29 cellular contexts compared by ENCODE assay signal in the genomic region with DNA sequence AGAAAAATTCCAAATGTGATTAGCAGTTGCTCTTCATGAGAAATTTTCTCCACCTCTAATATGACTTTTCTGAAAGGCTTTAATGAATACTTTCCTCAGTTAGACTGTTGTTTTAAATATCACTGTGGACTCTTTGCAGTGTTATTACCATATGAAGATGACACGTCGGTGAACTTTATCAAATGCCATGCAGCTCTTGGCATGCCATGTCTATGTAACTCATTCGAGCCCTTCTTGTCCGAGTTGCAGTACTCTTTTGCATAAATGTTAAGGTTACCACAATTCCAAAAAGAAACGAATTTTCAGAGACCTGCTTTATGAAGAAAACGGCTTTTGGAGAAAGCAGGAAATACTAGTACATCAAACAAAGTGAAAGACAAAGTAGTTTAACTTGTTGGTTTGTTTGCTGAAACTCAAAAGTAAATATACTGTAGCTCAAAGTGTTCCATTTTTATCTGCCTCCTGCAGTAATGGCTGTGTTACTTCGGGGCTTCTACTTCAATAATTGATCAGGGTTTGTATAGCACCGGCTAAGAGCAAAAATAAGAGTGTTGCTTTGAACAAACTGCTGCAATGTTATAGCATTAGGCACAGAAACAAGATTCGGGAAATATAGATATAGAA.
DNase-seq lines count a peak whose midpoint lies in the region; ATAC-seq and TF ChIP-seq lines count a peak whose summit lies in the region.
"Had no signal": no experiment of that assay in that cellular context is flagged by ENCODE, and none has a peak within 500 bp of the region (broad histone marks: within the 10 kb centered on the region; RNA-seq: fewer than 3 reads in every experiment).

No MANE protein-coding gene starts in this region.

- CTCF ChIA-PET in CD4-positive, alpha-beta memory T cell (lab: Charles Lee; ENCODE audit: partially characterized antibody) = no interaction called here

- TF ChIP-seq CTCF in right lobe of liver (IDR thresholded peaks at IDR 0.05) = no peak
- no peak for TF ChIP-seq CTCF in colonic mucosa (IDR thresholded peaks at IDR 0.05)
- no peak for TF ChIP-seq CTCF in sigmoid colon (IDR thresholded peaks at IDR 0.05)

- H3K27ac ChIP-seq in CD4-positive, alpha-beta memory T cell (ENCODE audit: low read depth, low read length) = no peak overlapping the region
- H3K27ac ChIP-seq in right lobe of liver (no peak overlapping the region), colonic mucosa (no peak overlapping the region), sigmoid colon (no peak overlapping the region)
- H3K27ac ChIP-seq: breast epithelium, coronary artery, esophagus squamous epithelium, gastroesophageal sphincter, parathyroid adenoma, right atrium auricular region, stomach, transverse colon had no signal

- no peak overlapping the region for H3K9ac ChIP-seq in colonic mucosa (ENCODE audit: low read depth in 2 of 2, low read length in 2 of 2)
- H3K9ac ChIP-seq: parathyroid adenoma, SK-N-SH had no signal

- TF ChIP-seq POLR2A in right lobe of liver (IDR thresholded peaks at IDR 0.05) (no peak), sigmoid colon (IDR thresholded peaks at IDR 0.05) (no peak)

- H3K4me3 ChIP-seq in CD4-positive, alpha-beta memory T cell (ENCODE audit: low read length in 2 of 2) = no peak overlapping the region
- H3K4me3 ChIP-seq in right lobe of liver (peak overlapping the region in 1 of 3 donors; percentile 14), colonic mucosa (no peak overlapping the region), sigmoid colon (no peak overlapping the region)
- H3K4me3 ChIP-seq: coronary artery, esophagus squamous epithelium, gastroesophageal sphincter, right atrium auricular region, stomach, transverse colon had no signal

- no peaks in the 10 kb centered on the region for H3K9me3 Mint-ChIP-seq in CD4-positive, alpha-beta memory T cell
- no peaks in the 10 kb centered on the region for H3K9me3 Mint-ChIP-seq in activated T-helper 1 cell treated with anti-CD3 and anti-CD28 coated beads, Interleukin-12 subunit alpha, Interleukin-12 subunit beta, Interleukin-2, Interleukin-4 antibody, amounts not matched to agents 30 ng/mL and 10 ng/mL and 1 ng/mL, durations not matched to agents 14 hours and 24 hours and 36 hours
- H3K9me3 Mint-ChIP-seq: activated CD4-positive, alpha-beta T cell treated with anti-CD3 and anti-CD28 coated beads, Interleukin-2, amount 10 ng/mL, durations not matched to agents 24 days and 14 days; mesothelial cell of epicardium; naive thymus-derived CD8-positive, alpha-beta T cell; T-helper 2 cell treated with Interferon-gamma antibody and Interleukin-4, amounts not matched to agents 5 μg/mL and 100 μg/mL, for 36 hours had no signal

- H3K27ac Mint-ChIP-seq in CD4-positive, alpha-beta memory T cell = peak overlapping the region in 4 of 7 donors; percentile 0 to 49 (median 24)
- peak overlapping the region; percentile 3 for H3K27ac Mint-ChIP-seq in activated T-helper 1 cell treated with anti-CD3 and anti-CD28 coated beads, Interleukin-12 subunit alpha, Interleukin-12 subunit beta, Interleukin-2, Interleukin-4 antibody, amounts not matched to agents 30 ng/mL and 10 ng/mL and 1 ng/mL, durations not matched to agents 14 hours and 24 hours and 36 hours
- H3K27ac Mint-ChIP-seq: activated CD4-positive, alpha-beta T cell treated with anti-CD3 and anti-CD28 coated beads, Interleukin-2, amount 10 ng/mL, durations not matched to agents 24 days and 14 days; B cell; mesothelial cell of epicardium; T-helper 2 cell treated with Interferon-gamma antibody and Interleukin-4, amounts not matched to agents 5 μg/mL and 100 μg/mL, for 36 hours had no signal

- H3K9me3 ChIP-seq in CD4-positive, alpha-beta memory T cell (ENCODE audit: control insufficient read depth in 1 of 2, low read length in 2 of 2) = no peaks in the 10 kb centered on the region
- H3K9me3 ChIP-seq in right lobe of liver = no peaks in the 10 kb centered on the region
- H3K9me3 ChIP-seq in colonic mucosa = no peaks in the 10 kb centered on the region
- no peaks in the 10 kb centered on the region for H3K9me3 ChIP-seq in sigmoid colon
- H3K9me3 ChIP-seq: breast epithelium, esophagus squamous epithelium, gastroesophageal sphincter, right atrium auricular region, SK-N-SH, stomach, transverse colon had no signal

- intact Hi-C loops in CD4-positive, alpha-beta memory T cell (cut with micrococcal nuclease) = no loop called here
- intact Hi-C loops in activated T-helper 1 cell treated with anti-CD3 and anti-CD28 coated beads, Interleukin-12 subunit alpha, Interleukin-12 subunit beta, Interleukin-2, Interleukin-4 antibody, amounts not matched to agents 30 ng/mL and 10 ng/mL and 1 ng/mL, durations not matched to agents 14 hours and 24 hours and 36 hours (cut with micrococcal nuclease) = no loop called here
- intact Hi-C loops in right lobe of liver (cut with DNase I) = no loop called here
- intact Hi-C loops in colonic mucosa (cut with DNase I) = no loop called here
- intact Hi-C loops in sigmoid colon (cut with DNase I) = no loop called here

- peak in 3 of 4 donors; percentile 23 to 59 (median 37) for ATAC-seq in right lobe of liver
- ATAC-seq: gastroesophageal sphincter; left ventricle myocardium superior; naive thymus-derived CD8-positive, alpha-beta T cell had no signal

- WGBS in right lobe of liver (ENCODE audit: insufficient coverage, low coverage, low lambda C conversion rate, missing lambda C conversion rate) = 35% methylated on average over 9 of the region's 9 CpGs
- 26 to 70% methylated on average over 9 of the region's 9 CpGs for WGBS in sigmoid colon, 2 donors

- H3K27me3 ChIP-seq in CD4-positive, alpha-beta memory T cell (ENCODE audit: insufficient read depth, low read length) = no peaks in the 10 kb centered on the region
- H3K27me3 ChIP-seq in right lobe of liver (no peaks in the 10 kb centered on the region), colonic mucosa (no peaks in the 10 kb centered on the region), sigmoid colon (no peaks in the 10 kb centered on the region)
- H3K27me3 ChIP-seq: breast epithelium, esophagus squamous epithelium, gastroesophageal sphincter, right atrium auricular region, stomach, transverse colon had no signal

- H3K36me3 Mint-ChIP-seq in CD4-positive, alpha-beta memory T cell = peaks cover 23 to 40% of the 10 kb centered on the region in 2 donors
- peaks cover 12% of the 10 kb centered on the region for H3K36me3 Mint-ChIP-seq in activated T-helper 1 cell treated with anti-CD3 and anti-CD28 coated beads, Interleukin-12 subunit alpha, Interleukin-12 subunit beta, Interleukin-2, Interleukin-4 antibody, amounts not matched to agents 30 ng/mL and 10 ng/mL and 1 ng/mL, durations not matched to agents 14 hours and 24 hours and 36 hours (ENCODE audit: low read depth)
- H3K36me3 Mint-ChIP-seq: mesothelial cell of epicardium had no signal

- H3K27me3 Mint-ChIP-seq in CD4-positive, alpha-beta memory T cell = no peaks in the 10 kb centered on the region
- no peaks in the 10 kb centered on the region for H3K27me3 Mint-ChIP-seq in activated T-helper 1 cell treated with anti-CD3 and anti-CD28 coated beads, Interleukin-12 subunit alpha, Interleukin-12 subunit beta, Interleukin-2, Interleukin-4 antibody, amounts not matched to agents 30 ng/mL and 10 ng/mL and 1 ng/mL, durations not matched to agents 14 hours and 24 hours and 36 hours (ENCODE audit: insufficient read depth)
- H3K27me3 Mint-ChIP-seq: activated CD4-positive, alpha-beta T cell treated with anti-CD3 and anti-CD28 coated beads, Interleukin-2, amount 10 ng/mL, durations not matched to agents 24 days and 14 days; B cell; naive thymus-derived CD8-positive, alpha-beta T cell had no signal

- TF ChIP-seq EP300 in sigmoid colon (IDR thresholded peaks at IDR 0.05) = no peak

- peaks cover 41% of the 10 kb centered on the region for H3K4me1 ChIP-seq in CD4-positive, alpha-beta memory T cell (ENCODE audit: insufficient read depth, low read length)
- no peaks in the 10 kb centered on the region for H3K4me1 ChIP-seq in right lobe of liver
- no peaks in the 10 kb centered on the region for H3K4me1 ChIP-seq in colonic mucosa
- H3K4me1 ChIP-seq in sigmoid colon = no peaks in the 10 kb centered on the region
- H3K4me1 ChIP-seq: breast epithelium, esophagus squamous epithelium, gastroesophageal sphincter, parathyroid adenoma, right atrium auricular region, stomach, transverse colon had no signal

- H3K4me3 Mint-ChIP-seq in CD4-positive, alpha-beta memory T cell = peak overlapping the region in 3 of 8 donors; percentile 1 to 51 (median 39)
- H3K4me3 Mint-ChIP-seq in activated T-helper 1 cell treated with anti-CD3 and anti-CD28 coated beads, Interleukin-12 subunit alpha, Interleukin-12 subunit beta, Interleukin-2, Interleukin-4 antibody, amounts not matched to agents 30 ng/mL and 10 ng/mL and 1 ng/mL, durations not matched to agents 14 hours and 24 hours and 36 hours = no peak overlapping the region
- H3K4me3 Mint-ChIP-seq: activated CD4-positive, alpha-beta T cell treated with anti-CD3 and anti-CD28 coated beads, Interleukin-2, amount 10 ng/mL, durations not matched to agents 24 days and 14 days; B cell; mesothelial cell of epicardium; T-helper 2 cell treated with Interferon-gamma antibody and Interleukin-4, amounts not matched to agents 5 μg/mL and 100 μg/mL, for 36 hours had no signal

- DNase-seq in NCI-H345 (lab: John Stamatoyannopoulos, UW) = peak; percentile 13
- no peak for DNase-seq in NCI-H345 treated with DMSO at 0.1 percent for 48 hours (lab: John Stamatoyannopoulos, UW; ENCODE audit: unreplicated experiment)
- no peak for DNase-seq in CD4-positive, alpha-beta memory T cell
- no peak for DNase-seq in activated T-helper 1 cell treated with anti-CD3 and anti-CD28 coated beads, Interleukin-12 subunit alpha, Interleukin-12 subunit beta, Interleukin-2, Interleukin-4 antibody, amounts not matched to agents 30 ng/mL and 10 ng/mL and 1 ng/mL, durations not matched to agents 14 hours and 24 hours and 36 hours (ENCODE audit: low spot score)
- no peak for DNase-seq in right lobe of liver
- DNase-seq in colonic mucosa = no peak
- DNase-seq in occipital lobe (lab: John Stamatoyannopoulos, UW) = no peak
- DNase-seq in sigmoid colon = no peak
- DNase-seq: activated CD4-positive, alpha-beta T cell treated with anti-CD3 and anti-CD28 coated beads, Interleukin-2, amount 10 ng/mL, durations not matched to agents 24 days and 14 days; amygdala; esophagus squamous epithelium; GF-D8; hypothalamus; left ventricle myocardium superior; naive thymus-derived CD8-positive, alpha-beta T cell; NCI-H1092 treated with DMSO at 0.1 percent for 48 hours; NCI-H2029; SK-N-SH; stimulated activated CD4-positive, alpha-beta T cell treated with anti-CD3 and anti-CD28 coated beads, Interleukin-12 subunit alpha, Interleukin-12 subunit beta, amount 100 ng/mL, for 4 hours; stomach; transverse colon had no signal

- H3K4me1 Mint-ChIP-seq in CD4-positive, alpha-beta memory T cell = peaks cover 45 to 93% (median 70%) of the 10 kb centered on the region in 4 donors
- peaks cover 33% of the 10 kb centered on the region for H3K4me1 Mint-ChIP-seq in activated T-helper 1 cell treated with anti-CD3 and anti-CD28 coated beads, Interleukin-12 subunit alpha, Interleukin-12 subunit beta, Interleukin-2, Interleukin-4 antibody, amounts not matched to agents 30 ng/mL and 10 ng/mL and 1 ng/mL, durations not matched to agents 14 hours and 24 hours and 36 hours (ENCODE audit: low read depth)

- POLR2A ChIA-PET in CD4-positive, alpha-beta memory T cell (lab: Charles Lee; ENCODE audit: partially characterized antibody) = no interaction called here

- no peaks in the 10 kb centered on the region for H3K36me3 ChIP-seq in CD4-positive, alpha-beta memory T cell (ENCODE audit: insufficient read depth, low read length)
- H3K36me3 ChIP-seq in right lobe of liver (no peaks in the 10 kb centered on the region), colonic mucosa (no peaks in the 10 kb centered on the region), sigmoid colon (no peaks in the 10 kb centered on the region)
- H3K36me3 ChIP-seq: breast epithelium, esophagus squamous epithelium, gastroesophageal sphincter, right atrium auricular region, stomach, transverse colon had no signal
